ENCODE assay signal across 8 cellular contexts in genomic region chr1:15836772-15837669, GRCh38. TPM values are rescaled to one million over a fixed set of nuclear protein-coding genes. Genes with fewer than 3 reads are reported as not detected.
DNase-seq lines count a peak whose midpoint lies in the region; ATAC-seq, FAIRE-seq and TF ChIP-seq lines count a peak whose summit lies in the region.

No MANE protein-coding gene starts in this region.

- intact Hi-C loops in left cardiac atrium (cut with DNase I) = no loop called here

- DNase-seq in LNCaP clone FGC (ENCODE audit: low read depth) (no peak), left cardiac atrium (peak; percentile 62), small intestine (peak; percentile 11), glomerular visceral epithelial cell (ENCODE audit: extremely low spot score) (no peak), HTR-8/SVneo (ENCODE audit: insufficient read length, low spot score) (no peak)
- DNase-seq in activated CD8-positive, alpha-beta memory T cell treated with anti-CD3 and anti-CD28 coated beads, Interleukin-2, amount 50 U/mL, for 4 hours = peak; percentile 67

- no peaks in the 10 kb centered on the region for H3K36me3 ChIP-seq in small intestine (ENCODE audit: control insufficient read depth in 2 of 2, insufficient read depth in 2 of 2, low read length in 2 of 2)

- no peak for TF ChIP-seq CTCF in LNCaP clone FGC (IDR thresholded peaks at IDR 0.05; ENCODE audit: control insufficient read depth, extremely low read depth, insufficient read depth)

- FAIRE-seq in small intestine (lab: Jason Lieb, UNC) (no peak), HTR-8/SVneo (lab: Jason Lieb, UNC) (no peak)

- peak overlapping the region; percentile 88 to 99 for H3K27ac ChIP-seq in small intestine (ENCODE audit: low read depth in 1 of 2, low read length in 1 of 2)

- no peaks in the 10 kb centered on the region for H3K9me3 ChIP-seq in small intestine (ENCODE audit: control insufficient read depth, low read depth)

- H3K27me3 ChIP-seq in small intestine (ENCODE audit: control insufficient read depth in 2 of 2, insufficient read depth in 2 of 2, low read length in 2 of 2) = no peaks in the 10 kb centered on the region

- H3K4me3 ChIP-seq in LNCaP clone FGC (ENCODE audit: low read depth, low read length) = peak overlapping the region; percentile 59; the same call in 1 of the 2 replicates
- peak overlapping the region; percentile 26 to 35 for H3K4me3 ChIP-seq in small intestine (ENCODE audit: low read depth in 1 of 2, low read length in 2 of 2)

- no peaks in the 10 kb centered on the region for H3K4me1 ChIP-seq in small intestine (ENCODE audit: control insufficient read depth in 2 of 2, insufficient read depth in 1 of 2, low read depth in 1 of 2, low read length in 1 of 2)

- ATAC-seq in left cardiac atrium = no peak
- ATAC-seq in HG02840 (IDR thresholded peaks at IDR 0.05; ENCODE audit: low FRiP score, unreplicated experiment) = no peak
- no peak for ATAC-seq in HG03432 (IDR thresholded peaks at IDR 0.05; ENCODE audit: unreplicated experiment)

- 36 to 74% (median 53%) methylated on average over 62 of the region's 62 CpGs for WGBS in small intestine, 3 donors

RNA-seq across cellular contexts. Expression of gene SPEN, which starts 10.5 kb away (rescaled TPM):
- 10 to 100 TPM; 27.8 to 36.5 TPM for total RNA-seq in left cardiac atrium
- 10 to 100 TPM; 12.2 to 19.0 (median 12.7) TPM for polyA plus RNA-seq in small intestine

RNA-seq across cellular contexts. Expression of gene UQCRHL, which starts 29.6 kb away (rescaled TPM):
- total RNA-seq in left cardiac atrium = 1 to 10 TPM; 3.9 to 4.0 TPM
- polyA plus RNA-seq in small intestine = 1 to 10 TPM; 2.7 to 4.7 (median 3.8) TPM

Comparison
In these comparisons a context has a peak if more than half of its experiments do, and no peak if none do; other contexts are left out.
1. DNase-seq: peak in activated CD8-positive, alpha-beta memory T cell treated with anti-CD3 and anti-CD28 coated beads, Interleukin-2, amount 50 U/mL, for 4 hours (single experiment), left cardiac atrium (single experiment) and small intestine (single experiment); none in LNCaP clone FGC (single experiment), glomerular visceral epithelial cell (single experiment) and HTR-8/SVneo (single experiment).